Comparison of ENCODE assay signal across 1 cellular context in the genomic region with DNA sequence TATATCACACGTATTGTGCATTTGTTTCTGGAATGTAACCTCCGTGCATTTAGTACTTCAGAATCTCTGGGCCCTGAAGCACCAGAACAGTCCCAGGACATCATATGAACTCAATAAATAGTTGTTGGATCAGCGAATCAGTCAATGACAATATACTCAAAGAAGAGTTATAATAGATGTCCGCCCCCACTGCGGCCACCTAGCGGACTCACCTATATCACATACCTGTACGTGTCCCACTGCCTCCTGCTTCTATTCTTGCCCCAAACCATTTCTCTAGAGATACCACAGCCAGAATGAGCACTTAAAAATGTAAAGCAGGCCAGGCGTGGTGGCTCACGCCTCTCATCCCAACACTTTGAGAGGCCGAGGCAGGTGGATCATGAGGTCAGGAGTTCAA.
TF ChIP-seq lines count a peak whose summit lies in the region.

No MANE protein-coding gene starts in this region.

TF ChIP-seq in HEK293T, 16 proteins besides CTCF, POLR2A, EP300 and RAD21 (continued from another document):
- TF ChIP-seq SUZ12 (IDR thresholded peaks at IDR 0.05) (no peak), HDGF (IDR thresholded peaks at IDR 0.05; ENCODE audit: borderline replicate concordance) (no peak)
